In the genomic region with DNA sequence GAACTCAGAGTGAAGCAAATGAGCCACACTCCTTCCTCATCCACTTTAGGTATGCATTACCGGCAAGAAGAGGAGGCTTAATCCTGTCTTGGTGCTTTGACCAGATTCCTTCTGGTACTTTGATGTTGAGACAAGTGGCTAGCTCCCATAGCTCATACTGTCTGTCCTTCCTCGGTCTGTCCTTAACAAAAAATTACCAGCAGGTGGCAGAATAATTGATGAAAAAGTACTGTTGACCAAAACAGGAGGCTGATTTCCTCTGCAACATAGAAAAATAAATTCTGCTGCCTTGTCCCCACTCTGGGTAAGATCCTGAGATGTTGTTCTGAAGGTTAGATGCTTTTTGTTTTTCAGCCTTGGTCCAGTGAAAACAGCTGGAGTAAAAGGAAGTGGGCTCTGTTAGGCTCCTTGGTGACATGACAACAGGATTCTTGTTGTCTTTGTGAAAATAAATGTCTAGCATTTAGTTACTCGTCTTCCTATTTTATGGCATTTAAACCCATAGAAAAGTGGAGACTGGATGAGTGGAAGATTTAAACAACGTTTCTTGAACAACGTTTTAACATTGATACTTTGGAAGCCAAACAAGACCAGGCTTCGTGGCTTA, we compare ENCODE assay signal across 1 cellular context.
TF ChIP-seq lines count a peak whose summit lies in the region.

No MANE protein-coding gene starts in this region.

TF ChIP-seq in endothelial cell of umbilical vein, 7 proteins besides CTCF, POLR2A, EP300 and RAD21:
- TF ChIP-seq JUN (IDR thresholded peaks at IDR 0.05; ENCODE audit: borderline replicate concordance, insufficient read depth, insufficient read length, low read depth): no peak
- no peak for TF ChIP-seq GATA2 (IDR thresholded peaks at IDR 0.05; ENCODE audit: insufficient read depth, insufficient read length, low read depth, low read length)
- TF ChIP-seq, protein P1, sequence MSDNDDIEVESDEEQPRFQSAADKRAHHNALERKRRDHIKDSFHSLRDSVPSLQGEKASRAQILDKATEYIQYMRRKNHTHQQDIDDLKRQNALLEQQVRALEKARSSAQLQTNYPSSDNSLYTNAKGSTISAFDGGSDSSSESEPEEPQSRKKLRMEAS (IDR thresholded peaks at IDR 0.05; ENCODE audit: insufficient read depth, insufficient read length): no peak
- no peak for TF ChIP-seq EZH2 (IDR thresholded peaks at IDR 0.05; ENCODE audit: borderline replicate concordance, low read depth, low read length, severe bottlenecking)
- TF ChIP-seq POLR2AphosphoS5 (IDR thresholded peaks at IDR 0.05; ENCODE audit: insufficient read depth, low read depth, low read length): no peak
- no peak for TF ChIP-seq MYC (IDR thresholded peaks at IDR 0.05; ENCODE audit: low read depth, low read length)
- TF ChIP-seq FOS (IDR thresholded peaks at IDR 0.05; ENCODE audit: borderline replicate concordance, insufficient read depth, low read length): no peak
